In genomic region chr10:70588852-70589570, GRCh38 we compare ENCODE assay signal across 23 cellular contexts. TPM values are rescaled to one million over a fixed set of nuclear protein-coding genes. Genes with fewer than 3 reads are reported as not detected.
DNase-seq lines count a peak whose midpoint lies in the region; ATAC-seq and TF ChIP-seq lines count a peak whose summit lies in the region.
"Had no signal": no experiment of that assay in that cellular context is flagged by ENCODE, and none has a peak within 500 bp of the region (broad histone marks: within the 10 kb centered on the region; RNA-seq: fewer than 3 reads in every experiment).

No MANE protein-coding gene starts in this region.

- no peaks in the 10 kb centered on the region for H3K9me3 Mint-ChIP-seq in activated naive CD4-positive, alpha-beta T cell treated with anti-CD3 and anti-CD28 coated beads, Interleukin-2, amount 10 ng/mL, durations not matched to agents 7 days and 5 days
- H3K9me3 Mint-ChIP-seq in endodermal cell = no peaks in the 10 kb centered on the region
- H3K9me3 Mint-ChIP-seq in type B pancreatic cell = no peaks in the 10 kb centered on the region
- H3K9me3 Mint-ChIP-seq in stimulated activated naive B cell treated with anti-CD40 and anti-IgM and Interleukin-4, amounts not matched to agents 10 μg/mL and 1 μg/mL and 100 μg/mL, for 72 hours = no peaks in the 10 kb centered on the region
- H3K9me3 Mint-ChIP-seq: activated T-helper 17 cell treated with anti-CD3 and anti-CD28 coated beads, Interleukin-2, amount 50 U/mL, for 72 hours; CD4-positive, alpha-beta T cell; H9; WTC11 had no signal

- 81% methylated on average over 9 of the region's 10 CpGs for WGBS in endodermal cell (ENCODE audit: insufficient coverage in 1 of 2, insufficient read length in 1 of 2), 2 experiments

- H3K4me3 Mint-ChIP-seq in activated naive CD4-positive, alpha-beta T cell treated with anti-CD3 and anti-CD28 coated beads, Interleukin-2, amount 10 ng/mL, durations not matched to agents 7 days and 5 days = no peak overlapping the region
- H3K4me3 Mint-ChIP-seq in endodermal cell (no peak overlapping the region), type B pancreatic cell (no peak overlapping the region)
- no peak overlapping the region for H3K4me3 Mint-ChIP-seq in stimulated activated naive B cell treated with anti-CD40 and anti-IgM and Interleukin-4, amounts not matched to agents 10 μg/mL and 1 μg/mL and 100 μg/mL, for 72 hours
- H3K4me3 Mint-ChIP-seq: activated CD8-positive, alpha-beta T cell treated with anti-CD3 and anti-CD28 coated beads, Interleukin-2, amount 10 ng/mL, durations not matched to agents 7 days and 5 days; activated T-helper 17 cell treated with anti-CD3 and anti-CD28 coated beads, Interleukin-2, amount 50 U/mL, for 72 hours; CD4-positive, alpha-beta T cell; H9; naive thymus-derived CD4-positive, alpha-beta T cell; WTC11 had no signal

- H3K9ac ChIP-seq in endodermal cell (ENCODE audit: extremely low read depth, low read length, poor library complexity, severe bottlenecking) = no peak overlapping the region

- ATAC-seq in left colon = no peak
- ATAC-seq in stimulated activated naive B cell treated with anti-CD40 and anti-IgM and Interleukin-4, amounts not matched to agents 10 μg/mL and 1 μg/mL and 100 μg/mL, for 72 hours (replicated peaks) = no peak
- ATAC-seq: activated CD8-positive, alpha-beta T cell treated with anti-CD3 and anti-CD28 coated beads, Interleukin-2, amount 10 ng/mL, durations not matched to agents 7 days and 5 days; activated T-helper 17 cell treated with anti-CD3 and anti-CD28 coated beads, Interleukin-2, amount 50 U/mL, for 72 hours; naive thymus-derived CD4-positive, alpha-beta T cell; WTC11 had no signal

- TF ChIP-seq POLR2A in erythroblast (IDR thresholded peaks at IDR 0.05; ENCODE audit: low read length) = no peak

- no peaks in the 10 kb centered on the region for H3K9me3 ChIP-seq in endodermal cell (ENCODE audit: control insufficient read depth, low read length)

- H3K36me3 ChIP-seq in endodermal cell (ENCODE audit: control insufficient read depth, insufficient read depth, low read length) = no peaks in the 10 kb centered on the region
- H3K36me3 ChIP-seq: cardiac muscle cell had no signal

- CTCF ChIA-PET in activated naive CD4-positive, alpha-beta T cell treated with anti-CD3 and anti-CD28 coated beads, Interleukin-2, amount 10 ng/mL, durations not matched to agents 7 days and 5 days (lab: Charles Lee) = interaction anchor here (0.6 kb wide), 1 partner anchor 172 kb away, joined by 3 read pairs; no protein-coding TSS in a partner anchor

- no peak overlapping the region for H3K27ac Mint-ChIP-seq in activated naive CD4-positive, alpha-beta T cell treated with anti-CD3 and anti-CD28 coated beads, Interleukin-2, amount 10 ng/mL, durations not matched to agents 7 days and 5 days
- no peak overlapping the region for H3K27ac Mint-ChIP-seq in endodermal cell
- no peak overlapping the region for H3K27ac Mint-ChIP-seq in type B pancreatic cell
- no peak overlapping the region for H3K27ac Mint-ChIP-seq in stimulated activated naive B cell treated with anti-CD40 and anti-IgM and Interleukin-4, amounts not matched to agents 10 μg/mL and 1 μg/mL and 100 μg/mL, for 72 hours
- H3K27ac Mint-ChIP-seq: activated CD8-positive, alpha-beta T cell treated with anti-CD3 and anti-CD28 coated beads, Interleukin-2, amount 10 ng/mL, durations not matched to agents 7 days and 5 days; activated T-helper 17 cell treated with anti-CD3 and anti-CD28 coated beads, Interleukin-2, amount 50 U/mL, for 72 hours; CD4-positive, alpha-beta T cell; H9; naive thymus-derived CD4-positive, alpha-beta T cell; WTC11 had no signal

- peaks cover 80% of the 10 kb centered on the region for H3K27me3 Mint-ChIP-seq in activated naive CD4-positive, alpha-beta T cell treated with anti-CD3 and anti-CD28 coated beads, Interleukin-2, amount 10 ng/mL, durations not matched to agents 7 days and 5 days
- H3K27me3 Mint-ChIP-seq in endodermal cell (ENCODE audit: insufficient read depth) (peaks cover 1% of the 10 kb centered on the region), type B pancreatic cell (peaks cover 8% of the 10 kb centered on the region)
- H3K27me3 Mint-ChIP-seq in stimulated activated naive B cell treated with anti-CD40 and anti-IgM and Interleukin-4, amounts not matched to agents 10 μg/mL and 1 μg/mL and 100 μg/mL, for 72 hours = peaks cover 8 to 47% of the 10 kb centered on the region in 2 donors
- H3K27me3 Mint-ChIP-seq: CD4-positive, alpha-beta T cell had no signal

- TF ChIP-seq CTCF in endodermal cell (conservative IDR thresholded peaks at IDR 0.05) (no peak), type B pancreatic cell (conservative IDR thresholded peaks at IDR 0.05) (no peak)

- H3K36me3 Mint-ChIP-seq in activated naive CD4-positive, alpha-beta T cell treated with anti-CD3 and anti-CD28 coated beads, Interleukin-2, amount 10 ng/mL, durations not matched to agents 7 days and 5 days = no peaks in the 10 kb centered on the region
- H3K36me3 Mint-ChIP-seq in endodermal cell (ENCODE audit: low read depth) = no peaks in the 10 kb centered on the region
- no peaks in the 10 kb centered on the region for H3K36me3 Mint-ChIP-seq in type B pancreatic cell
- no peaks in the 10 kb centered on the region for H3K36me3 Mint-ChIP-seq in stimulated activated naive B cell treated with anti-CD40 and anti-IgM and Interleukin-4, amounts not matched to agents 10 μg/mL and 1 μg/mL and 100 μg/mL, for 72 hours
- H3K36me3 Mint-ChIP-seq: WTC11 had no signal

- H3K27ac ChIP-seq in endodermal cell (ENCODE audit: low read depth, low read length) = no peak overlapping the region
- H3K27ac ChIP-seq: cardiac muscle cell, PC-9 had no signal

- H3K27me3 ChIP-seq in endodermal cell (ENCODE audit: control insufficient read depth, insufficient read depth, low read length, poor library complexity, severe bottlenecking) = no peaks in the 10 kb centered on the region
- H3K27me3 ChIP-seq: cardiac muscle cell had no signal

- intact Hi-C loops in left colon (cut with DNase I, micrococcal nuclease) = no loop called here

- no peak overlapping the region for H3K4me3 ChIP-seq in endodermal cell (ENCODE audit: low read length)
- H3K4me3 ChIP-seq: cardiac muscle cell, dorsolateral prefrontal cortex, PC-9, smooth muscle cell had no signal

- DNase-seq in activated naive CD4-positive, alpha-beta T cell treated with anti-CD3 and anti-CD28 coated beads, Interleukin-2, amount 10 ng/mL, durations not matched to agents 7 days and 5 days = peak; percentile 6
- DNase-seq in activated naive CD4-positive, alpha-beta T cell treated with anti-CD3 and anti-CD28 coated beads, Interleukin-2, amount 50 U/mL, for 16 hours = no peak
- peak; percentile 47 for DNase-seq in endodermal cell
- peak; percentile 43 for DNase-seq in mesenteric fat pad (ENCODE audit: low spot score)
- DNase-seq in type B pancreatic cell (ENCODE audit: extremely low spot score, unreplicated experiment) = peak; percentile 24
- DNase-seq in left colon = no peak
- DNase-seq in stimulated activated naive B cell treated with anti-CD40 and anti-IgM and Interleukin-4, amounts not matched to agents 10 μg/mL and 1 μg/mL and 100 μg/mL, for 72 hours = no peak
- DNase-seq in erythroblast (lab: John Stamatoyannopoulos, UW) = no peak
- DNase-seq: activated CD8-positive, alpha-beta T cell treated with anti-CD3 and anti-CD28 coated beads, Interleukin-2, amount 10 ng/mL, durations not matched to agents 7 days and 5 days; amniotic stem cell; H9; naive thymus-derived CD4-positive, alpha-beta T cell; NCI-H69; PC-9; posterior cingulate gyrus; stimulated activated CD4-positive, alpha-beta T cell treated with anti-CD3 and anti-CD28 coated beads, Interleukin-4, amount 100 ng/mL, for 1 hour had no signal

- no peaks in the 10 kb centered on the region for H3K4me1 ChIP-seq in endodermal cell (ENCODE audit: control insufficient read depth, insufficient read depth, low read length)

- peaks cover 2% of the 10 kb centered on the region for H3K4me1 Mint-ChIP-seq in activated naive CD4-positive, alpha-beta T cell treated with anti-CD3 and anti-CD28 coated beads, Interleukin-2, amount 10 ng/mL, durations not matched to agents 7 days and 5 days
- H3K4me1 Mint-ChIP-seq in endodermal cell = peaks cover 7% of the 10 kb centered on the region
- peaks cover 11% of the 10 kb centered on the region for H3K4me1 Mint-ChIP-seq in type B pancreatic cell (ENCODE audit: unreplicated experiment)
- peaks cover 23 to 25% of the 10 kb centered on the region in 2 donors for H3K4me1 Mint-ChIP-seq in stimulated activated naive B cell treated with anti-CD40 and anti-IgM and Interleukin-4, amounts not matched to agents 10 μg/mL and 1 μg/mL and 100 μg/mL, for 72 hours

RNA-seq across cellular contexts. Expression of gene PRF1, which starts 13.5 kb away (rescaled TPM):
- total RNA-seq in endodermal cell (not detected), mesenteric fat pad (4.0 TPM), type B pancreatic cell (ENCODE audit: low replicate concordance) (not detected in 2 replicates), left colon (1 to 10 TPM; 2.7 to 4.3 TPM)
- polyA plus RNA-seq in endodermal cell (2013, experiment 1 of 2) = not detected
- not detected for polyA plus RNA-seq in endodermal cell (2013, experiment 2 of 2)
- total RNA-seq: cardiac muscle cell, epithelial cell of proximal tubule, H9, PC-9, smooth muscle cell had no signal
- polyA plus RNA-seq: cardiac muscle cell, smooth muscle cell had no signal

Comparison
In these comparisons a context has a peak if more than half of its experiments do, and no peak if none do; other contexts are left out.
1. DNase-seq: peak in activated naive CD4-positive, alpha-beta T cell treated with anti-CD3 and anti-CD28 coated beads, Interleukin-2, amount 10 ng/mL, durations not matched to agents 7 days and 5 days (single experiment), endodermal cell (single experiment), mesenteric fat pad (single experiment) and type B pancreatic cell (single experiment); none in activated naive CD4-positive, alpha-beta T cell treated with anti-CD3 and anti-CD28 coated beads, Interleukin-2, amount 50 U/mL, for 16 hours (single experiment), left colon (0 of 2), stimulated activated naive B cell treated with anti-CD40 and anti-IgM and Interleukin-4, amounts not matched to agents 10 μg/mL and 1 μg/mL and 100 μg/mL, for 72 hours (single experiment) and erythroblast (0 of 2).